ENCODE assay signal across 1 cellular context in genomic region chr6:138555294-138555988, GRCh38.
TF ChIP-seq lines count a peak whose summit lies in the region.

No MANE protein-coding gene starts in this region.

TF ChIP-seq in IMR-90, 13 proteins besides CTCF, POLR2A, EP300 and RAD21 (continued from another document):
- TF ChIP-seq USF2 (IDR thresholded peaks at IDR 0.05; ENCODE audit: low read depth, low read length) (no peak), MXI1 (IDR thresholded peaks at IDR 0.05; ENCODE audit: borderline replicate concordance, low read depth, low read length) (no peak), ELK1 (IDR thresholded peaks at IDR 0.05; ENCODE audit: borderline replicate concordance, low read depth, low read length) (no peak), BHLHE40 (IDR thresholded peaks at IDR 0.05; ENCODE audit: low read depth, low read length) (no peak)
